10 cellular contexts compared by ENCODE assay signal in the genomic region with DNA sequence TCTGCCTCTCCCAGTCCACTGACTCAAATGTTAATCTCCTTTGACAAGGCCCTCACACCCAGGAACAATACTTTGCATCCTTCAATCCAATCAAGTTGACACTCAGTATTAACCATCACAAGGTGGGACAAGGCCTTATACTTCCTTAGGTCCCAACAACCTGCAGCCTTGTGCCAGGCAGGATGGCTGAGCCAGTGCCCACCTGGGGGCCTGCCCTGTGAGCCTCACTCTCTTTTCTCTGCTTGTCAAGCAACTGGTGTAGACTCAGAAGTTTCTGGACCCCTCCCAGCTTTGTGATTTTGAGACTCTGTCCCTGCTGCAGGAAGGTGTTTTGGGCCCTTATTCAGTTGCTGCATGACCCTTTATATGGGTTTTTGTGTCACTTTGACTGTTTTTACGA.
"Had no signal": no experiment of that assay in that cellular context is flagged by ENCODE, and none has a peak within 500 bp of the region (broad histone marks: within the 10 kb centered on the region; RNA-seq: fewer than 3 reads in every experiment).

No MANE protein-coding gene starts in this region.

- H3K4me3 ChIP-seq: GM23248, HAP-1, K562 had no signal

- H3K27ac Mint-ChIP-seq: HFFc6 had no signal

- H3K9me3 ChIP-seq: HAP-1 had no signal

- ATAC-seq: HCT116, HepG2, K562 had no signal

- H3K36me3 ChIP-seq: HAP-1 had no signal

- H3K27ac ChIP-seq: GM23248, HL-60 had no signal

- H3K4me1 ChIP-seq: HAP-1 had no signal

- DNase-seq: GM23248, GOT3, H7, HFFc6, IMR-90 had no signal

- H3K4me3 Mint-ChIP-seq: HFFc6 had no signal
